Comparison of ENCODE assay signal across 8 cellular contexts in genomic region chr19:52297601-52298358, GRCh38. TPM values are rescaled to one million over a fixed set of nuclear protein-coding genes. Genes with fewer than 3 reads are reported as not detected.
DNase-seq lines count a peak whose midpoint lies in the region; ATAC-seq, FAIRE-seq and TF ChIP-seq lines count a peak whose summit lies in the region.

No MANE protein-coding gene starts in this region.

- WGBS in spleen, 5 donors, result 17 to 21% (median 19%) methylated on average over 17 to 18 of the region's 18 CpGs

- peak overlapping the region; percentile 88 for H3K4me3 Mint-ChIP-seq in activated CD8-positive, alpha-beta T cell treated with anti-CD3 and anti-CD28 coated beads, Interleukin-2, amount 10 ng/mL, durations not matched to agents 7 days and 5 days

- H3K27me3 Mint-ChIP-seq in activated CD8-positive, alpha-beta T cell treated with anti-CD3 and anti-CD28 coated beads, Interleukin-2, amount 10 ng/mL, durations not matched to agents 7 days and 5 days (ENCODE audit: low read depth), result no peaks in the 10 kb centered on the region

- H3K4me1 Mint-ChIP-seq in activated CD8-positive, alpha-beta T cell treated with anti-CD3 and anti-CD28 coated beads, Interleukin-2, amount 10 ng/mL, durations not matched to agents 7 days and 5 days (ENCODE audit: low read depth), result peaks cover 16% of the 10 kb centered on the region

- peak overlapping the region; percentile 78 for H3K27ac ChIP-seq in DOHH2 (ENCODE audit: low read depth, low read length)
- peak overlapping the region; percentile 89 to 98 (median 94) for H3K27ac ChIP-seq in spleen

- no peaks in the 10 kb centered on the region; the same call in 1 of the 2 replicates for H3F3A ChIP-seq in DOHH2 (ENCODE audit: control insufficient read depth, insufficient read depth)

- peaks cover 24% of the 10 kb centered on the region for H3K79me2 ChIP-seq in DOHH2 (ENCODE audit: control insufficient read depth, low read length)

- H3K27ac Mint-ChIP-seq in activated CD8-positive, alpha-beta T cell treated with anti-CD3 and anti-CD28 coated beads, Interleukin-2, amount 10 ng/mL, durations not matched to agents 7 days and 5 days, result peak overlapping the region; percentile 93

- intact Hi-C loops in spleen (cut with DNase I; ENCODE audit: low total_unique reads), result no loop called here
- intact Hi-C loops in posterior cingulate gyrus (cut with DNase I), result loop anchor here (2.0 kb wide), 3 partner anchors 27 to 73 kb away; no protein-coding TSS in a partner anchor

- H3K9ac ChIP-seq in iPS-15b (ENCODE audit: low read depth, low read length), result peak overlapping the region; percentile 84

- TF ChIP-seq POLR2A in spleen (IDR thresholded peaks at IDR 0.05), result no peak

- no peak for DNase-seq in activated CD8-positive, alpha-beta T cell treated with anti-CD3 and anti-CD28 coated beads, Interleukin-2, amount 10 ng/mL, durations not matched to agents 7 days and 5 days
- DNase-seq in spleen (no peak), AG20443 (ENCODE audit: low spot score) (no peak), posterior cingulate gyrus (no peak), GM19239 (ENCODE audit: insufficient read length, low spot score) (no peak)

- no peak for TF ChIP-seq CTCF in DOHH2 (IDR thresholded peaks at IDR 0.05; ENCODE audit: low read depth, low read length, poor library complexity, severe bottlenecking)
- TF ChIP-seq CTCF in spleen (IDR thresholded peaks at IDR 0.05 in 8 of 11, conservative IDR thresholded peaks at IDR 0.05 in 3 of 11), result no peak

- no peaks in the 10 kb centered on the region for H4K20me1 ChIP-seq in DOHH2 (ENCODE audit: control insufficient read depth, insufficient read depth, low read depth, low read length)

- H3K9me2 ChIP-seq in DOHH2 (replicated peaks; ENCODE audit: control insufficient read depth, low read length), result no peaks in the 10 kb centered on the region

- H3K4me3 ChIP-seq in DOHH2 (ENCODE audit: low read length) (peak overlapping the region; percentile 99), iPS-15b (ENCODE audit: low read depth, low read length) (peak overlapping the region; percentile 86), spleen (peak overlapping the region; percentile 53 to 91 (median 69))

- peak overlapping the region; percentile 85 for H3K4me2 ChIP-seq in DOHH2 (ENCODE audit: low read length)

- H3K27me3 ChIP-seq in DOHH2 (ENCODE audit: control insufficient read depth, low read length) (no peaks in the 10 kb centered on the region), iPS-15b (ENCODE audit: control insufficient read depth, insufficient read depth, low read length) (no peaks in the 10 kb centered on the region), spleen (replicated peaks in 1 of 7) (no peaks in the 10 kb centered on the region)

- H3K9me3 Mint-ChIP-seq in activated CD8-positive, alpha-beta T cell treated with anti-CD3 and anti-CD28 coated beads, Interleukin-2, amount 10 ng/mL, durations not matched to agents 7 days and 5 days (ENCODE audit: insufficient read depth), result peaks cover 33% of the 10 kb centered on the region

- peaks cover 80% of the 10 kb centered on the region for H3K36me3 Mint-ChIP-seq in activated CD8-positive, alpha-beta T cell treated with anti-CD3 and anti-CD28 coated beads, Interleukin-2, amount 10 ng/mL, durations not matched to agents 7 days and 5 days (ENCODE audit: low read depth)

- peaks cover 11% of the 10 kb centered on the region for H3K4me1 ChIP-seq in DOHH2 (ENCODE audit: control insufficient read depth, low read length)
- H3K4me1 ChIP-seq in iPS-15b (ENCODE audit: control insufficient read depth, insufficient read depth, low read length), result no peaks in the 10 kb centered on the region
- H3K4me1 ChIP-seq in spleen, result peaks cover 10 to 30% (median 16%) of the 10 kb centered on the region in 6 donors

- H3K36me3 ChIP-seq in DOHH2 (ENCODE audit: control insufficient read depth, low read length) (peaks cover 57% of the 10 kb centered on the region), iPS-15b (ENCODE audit: control insufficient read depth, insufficient read depth, low read length) (peaks cover 26% of the 10 kb centered on the region), spleen (peaks cover 5 to 42% (median 35%) of the 10 kb centered on the region in 6 donors)

- CTCF ChIA-PET in activated CD8-positive, alpha-beta T cell treated with anti-CD3 and anti-CD28 coated beads, Interleukin-2, amount 10 ng/mL, durations not matched to agents 7 days and 5 days (lab: Charles Lee), result no interaction called here

- POLR2A ChIA-PET in activated CD8-positive, alpha-beta T cell treated with anti-CD3 and anti-CD28 coated beads, Interleukin-2, amount 10 ng/mL, durations not matched to agents 7 days and 5 days (lab: Charles Lee), result no interaction called here

- peaks cover 33% of the 10 kb centered on the region for H3K9me3 ChIP-seq in DOHH2 (ENCODE audit: control insufficient read depth, insufficient read depth, low read length)
- no peaks in the 10 kb centered on the region for H3K9me3 ChIP-seq in iPS-15b (ENCODE audit: control insufficient read depth, insufficient read depth, low read length)
- H3K9me3 ChIP-seq in spleen, result peaks cover 0 to 71% (median 52%) of the 10 kb centered on the region in 8 donors

- peak; percentile 31 for ATAC-seq in HG02610 (IDR thresholded peaks at IDR 0.05; ENCODE audit: unreplicated experiment)
- no peak for ATAC-seq in activated CD8-positive, alpha-beta T cell treated with anti-CD3 and anti-CD28 coated beads, Interleukin-2, amount 10 ng/mL, durations not matched to agents 7 days and 5 days

- no peak for FAIRE-seq in GM19239 (lab: Jason Lieb, UNC)

RNA-seq across cellular contexts. Expression of gene ZNF480, which starts 0.8 kb away (rescaled TPM):
- 10 to 100 TPM; 15.2 to 15.7 TPM for total RNA-seq in activated CD8-positive, alpha-beta T cell treated with anti-CD3 and anti-CD28 coated beads, Interleukin-2, amount 10 ng/mL, durations not matched to agents 7 days and 5 days
- total RNA-seq in spleen, result 10 to 100 TPM in 5 of 7 donors, 1 to 10 TPM in 2; 9.1 to 17.2 (median 13.4) TPM
- polyA plus RNA-seq in spleen, result 10 to 100 TPM in 1 of 3 donors, 1 to 10 TPM in 2; 5.4 to 10.6 (median 9.2) TPM

RNA-seq across cellular contexts. Expression of gene ZNF766, which starts 28.4 kb away (rescaled TPM):
- total RNA-seq in activated CD8-positive, alpha-beta T cell treated with anti-CD3 and anti-CD28 coated beads, Interleukin-2, amount 10 ng/mL, durations not matched to agents 7 days and 5 days, result 10 to 100 TPM; 18.9 to 23.7 TPM
- total RNA-seq in spleen, result 10 to 100 TPM; 11.7 to 24.9 (median 19.1) TPM
- polyA plus RNA-seq in spleen, result 1 to 10 TPM; 4.2 to 4.5 (median 4.3) TPM

RNA-seq across cellular contexts. Expression of gene ZNF610, which starts 38.3 kb away (rescaled TPM):
- 1 to 10 TPM; 1.5 to 1.6 TPM for total RNA-seq in activated CD8-positive, alpha-beta T cell treated with anti-CD3 and anti-CD28 coated beads, Interleukin-2, amount 10 ng/mL, durations not matched to agents 7 days and 5 days
- total RNA-seq in spleen, result 1 to 10 TPM; 1.3 to 6.4 (median 2.3) TPM
- 1 to 10 TPM in 2 of 3 donors, under 1 TPM in 1; 0.91 to 1.5 (median 1.5) TPM for polyA plus RNA-seq in spleen
